In the genomic region with DNA sequence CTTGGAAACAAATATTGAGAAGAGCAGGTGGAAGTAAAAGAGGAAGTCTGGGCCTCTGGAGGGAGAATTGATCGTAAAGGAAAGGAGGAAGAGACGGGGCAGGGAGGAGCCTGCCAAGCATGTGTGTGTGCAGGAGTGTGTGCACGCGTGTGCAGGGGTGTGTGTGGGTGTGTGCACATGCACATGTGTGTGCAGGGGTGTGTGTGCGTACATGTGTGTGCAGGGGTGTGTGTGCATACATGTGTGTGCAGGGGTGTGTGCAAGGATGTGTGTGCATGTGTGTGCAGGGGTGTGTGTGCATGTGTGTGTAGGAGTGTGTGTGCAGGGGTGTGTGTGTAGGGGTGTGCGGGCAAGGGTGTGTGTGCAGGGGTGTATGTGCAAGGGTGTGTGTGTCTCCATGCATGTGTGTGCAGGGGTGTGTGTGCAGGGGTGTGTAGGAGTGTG, we compare ENCODE assay signal across 1 cellular context.
TF ChIP-seq lines count a peak whose summit lies in the region.

No MANE protein-coding gene starts in this region.

TF ChIP-seq in GM12878, 131 proteins besides CTCF, POLR2A, EP300 and RAD21:
- TF ChIP-seq, protein P1, sequence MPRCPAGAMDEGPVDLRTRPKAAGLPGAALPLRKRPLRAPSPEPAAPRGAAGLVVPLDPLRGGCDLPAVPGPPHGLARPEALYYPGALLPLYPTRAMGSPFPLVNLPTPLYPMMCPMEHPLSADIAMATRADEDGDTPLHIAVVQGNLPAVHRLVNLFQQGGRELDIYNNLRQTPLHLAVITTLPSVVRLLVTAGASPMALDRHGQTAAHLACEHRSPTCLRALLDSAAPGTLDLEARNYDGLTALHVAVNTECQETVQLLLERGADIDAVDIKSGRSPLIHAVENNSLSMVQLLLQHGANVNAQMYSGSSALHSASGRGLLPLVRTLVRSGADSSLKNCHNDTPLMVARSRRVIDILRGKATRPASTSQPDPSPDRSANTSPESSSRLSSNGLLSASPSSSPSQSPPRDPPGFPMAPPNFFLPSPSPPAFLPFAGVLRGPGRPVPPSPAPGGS (IDR thresholded peaks at IDR 0.05; ENCODE audit: borderline replicate concordance, insufficient read depth, low read depth, low read length, poor library complexity, severe bottlenecking), result peak; percentile 18
- TF ChIP-seq BMI1 (IDR thresholded peaks at IDR 0.05; ENCODE audit: borderline replicate concordance), result no peak
- TF ChIP-seq SPI1 (IDR thresholded peaks at IDR 0.05; ENCODE audit: borderline replicate concordance, insufficient read depth, low read depth, low read length), result peak; percentile 26; the same call in 1 of the 2 replicates
- TF ChIP-seq ZZZ3 (IDR thresholded peaks at IDR 0.05; ENCODE audit: control insufficient read depth, insufficient read length, low read depth), result no peak
- no peak for TF ChIP-seq HDGF (IDR thresholded peaks at IDR 0.05)
- no peak for TF ChIP-seq TBL1XR1 (IDR thresholded peaks at IDR 0.05; ENCODE audit: low read depth, low read length)
